Comparison of ENCODE assay signal across 14 cellular contexts in the genomic region with DNA sequence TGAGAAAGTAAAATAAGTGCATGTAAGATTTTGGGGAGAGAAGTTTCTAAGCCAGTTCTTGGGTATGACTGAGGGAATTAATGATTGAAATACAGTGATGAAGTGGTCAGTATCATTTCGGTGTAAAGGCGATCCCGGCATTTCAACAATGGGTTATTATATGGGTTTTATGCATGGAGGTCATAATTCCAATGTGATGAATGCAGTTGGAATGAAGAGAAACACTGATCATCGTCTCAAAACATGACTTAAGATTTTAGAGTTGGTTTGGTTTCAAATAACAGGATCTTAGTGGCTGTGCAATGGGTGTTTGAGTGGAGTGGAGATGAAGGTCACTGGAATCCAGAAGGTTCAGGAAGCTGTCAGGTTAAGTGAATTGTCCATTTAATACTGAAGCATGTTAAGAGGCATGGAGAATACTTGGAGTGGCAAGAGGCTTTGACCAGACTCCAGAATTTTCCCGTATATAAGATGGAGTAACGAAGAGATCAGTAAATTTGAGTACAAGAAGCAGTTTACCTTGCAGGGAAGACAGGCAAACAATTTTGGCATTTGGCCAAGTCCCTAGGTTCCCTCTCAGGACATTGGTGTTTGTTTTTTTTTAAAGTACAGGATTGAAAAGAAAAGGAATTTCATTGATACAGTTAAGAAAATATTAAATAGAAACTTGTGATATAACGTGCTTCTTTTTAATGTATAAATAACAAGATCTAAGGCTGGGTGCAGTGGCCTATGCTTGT.
DNase-seq lines count a peak whose midpoint lies in the region; ATAC-seq and TF ChIP-seq lines count a peak whose summit lies in the region.
"Had no signal": no experiment of that assay in that cellular context is flagged by ENCODE, and none has a peak within 500 bp of the region (broad histone marks: within the 10 kb centered on the region; RNA-seq: fewer than 3 reads in every experiment).

No MANE protein-coding gene starts in this region.

- no peaks in the 10 kb centered on the region for H4K20me1 ChIP-seq in osteoblast (ENCODE audit: insufficient read depth, low read length)

- in situ Hi-C loops in ACHN (cut with HindIII; ENCODE audit: low pct_ligation_motif_present, low pct_unique_long_range_greater_than_20kb, low sequenced_read_pairs): no loop called here

- H3K4me3 ChIP-seq in osteoblast (ENCODE audit: insufficient read depth, low read length): peak overlapping the region; percentile 14

- peaks cover 37% of the 10 kb centered on the region for H3K79me2 ChIP-seq in osteoblast (ENCODE audit: insufficient read depth, low read length)

- peaks cover 34% of the 10 kb centered on the region for H3K4me1 ChIP-seq in osteoblast (ENCODE audit: insufficient read depth, low read length)

- no peak overlapping the region for H2AFZ ChIP-seq in osteoblast (ENCODE audit: low read length)

- H3K9me3 ChIP-seq in osteoblast (ENCODE audit: low read depth, low read length): no peaks in the 10 kb centered on the region

- peaks cover 33% of the 10 kb centered on the region for H3K36me3 ChIP-seq in osteoblast (ENCODE audit: insufficient read depth, low read length)

- peak overlapping the region; percentile 49 for H3K4me2 ChIP-seq in osteoblast (ENCODE audit: insufficient read depth, low read length)

- DNase-seq in HS-5 (ENCODE audit: low read depth) (peak; percentile 79), fibroblast of gingiva (ENCODE audit: low read depth) (peak; percentile 38), osteoblast (ENCODE audit: insufficient read length, low spot score, missing footprints) (peak; percentile 39), activated gamma-delta T cell (lab: John Stamatoyannopoulos, UW) (no peak), anterior cingulate cortex (lab: John Stamatoyannopoulos, UW) (no peak), ACHN (no peak)
- DNase-seq: activated CD8-positive, alpha-beta memory T cell treated with anti-CD3 and anti-CD28 coated beads, Interleukin-2, amount 50 U/mL, for 4 hours; activated naive CD4-positive, alpha-beta T cell treated with anti-CD3 and anti-CD28 coated beads, Interleukin-2, amount 10 ng/mL, durations not matched to agents 7 days and 5 days; CD4-positive, alpha-beta T cell; central memory CD4-positive, alpha-beta T cell; hippocampal formation had no signal

- TF ChIP-seq CTCF in osteoblast (IDR thresholded peaks at IDR 0.05; ENCODE audit: extremely low read depth, low read depth, low read length): no peak

- peak; percentile 72 for ATAC-seq in SK-N-SH treated with all-trans-retinoic acid at 6 μM for 48 hours
- ATAC-seq in activated CD4-positive, CD25-positive, alpha-beta regulatory T cell treated with anti-CD3 and anti-CD28 coated beads, Interleukin-2, amount 50 U/mL, for 24 hours: no peak
- ATAC-seq: left lobe of liver had no signal

- H3K27me3 ChIP-seq in osteoblast (ENCODE audit: insufficient read depth, low read length): no peaks in the 10 kb centered on the region

- H3K27ac ChIP-seq in osteoblast (ENCODE audit: low read depth, low read length): peak overlapping the region; percentile 60

TF ChIP-seq in SK-N-SH treated with all-trans-retinoic acid at 6 μM for 48 hours, 23 proteins besides CTCF, POLR2A, EP300 and RAD21 (continues in another document):
- TF ChIP-seq TCF4 (CRISPR knock-in tag; IDR thresholded peaks at IDR 0.05; ENCODE audit: borderline replicate concordance) (no peak), RARB (CRISPR knock-in tag; IDR thresholded peaks at IDR 0.05) (no peak), CSDC2 (CRISPR knock-in tag; IDR thresholded peaks at IDR 0.05) (no peak), PPARA (CRISPR knock-in tag; IDR thresholded peaks at IDR 0.05; ENCODE audit: borderline replicate concordance) (no peak), ZNF8 (CRISPR knock-in tag; IDR thresholded peaks at IDR 0.05) (no peak), ISL1 (CRISPR knock-in tag; IDR thresholded peaks at IDR 0.05) (no peak), ZFP30 (CRISPR knock-in tag; IDR thresholded peaks at IDR 0.05) (no peak), SNAI2 (CRISPR knock-in tag; IDR thresholded peaks at IDR 0.05) (no peak), ZNF70 (CRISPR knock-in tag; IDR thresholded peaks at IDR 0.05) (no peak), OSR1 (CRISPR knock-in tag; IDR thresholded peaks at IDR 0.05) (no peak), ESRRG (CRISPR knock-in tag; IDR thresholded peaks at IDR 0.05) (no peak), GLIS3 (CRISPR knock-in tag; IDR thresholded peaks at IDR 0.05) (no peak)
- TF ChIP-seq, protein P1, sequence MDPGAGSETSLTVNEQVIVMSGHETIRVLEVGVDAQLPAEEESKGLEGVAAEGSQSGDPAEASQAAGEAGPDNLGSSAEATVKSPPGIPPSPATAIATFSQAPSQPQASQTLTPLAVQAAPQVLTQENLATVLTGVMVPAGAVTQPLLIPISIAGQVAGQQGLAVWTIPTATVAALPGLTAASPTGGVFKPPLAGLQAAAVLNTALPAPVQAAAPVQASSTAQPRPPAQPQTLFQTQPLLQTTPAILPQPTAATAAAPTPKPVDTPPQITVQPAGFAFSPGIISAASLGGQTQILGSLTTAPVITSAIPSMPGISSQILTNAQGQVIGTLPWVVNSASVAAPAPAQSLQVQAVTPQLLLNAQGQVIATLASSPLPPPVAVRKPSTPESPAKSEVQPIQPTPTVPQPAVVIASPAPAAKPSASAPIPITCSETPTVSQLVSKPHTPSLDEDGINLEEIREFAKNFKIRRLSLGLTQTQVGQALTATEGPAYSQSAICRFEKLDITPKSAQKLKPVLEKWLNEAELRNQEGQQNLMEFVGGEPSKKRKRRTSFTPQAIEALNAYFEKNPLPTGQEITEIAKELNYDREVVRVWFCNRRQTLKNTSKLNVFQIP (CRISPR knock-in tag; IDR thresholded peaks at IDR 0.05; ENCODE audit: borderline replicate concordance, low read depth): no peak
- TF ChIP-seq, protein P2, sequence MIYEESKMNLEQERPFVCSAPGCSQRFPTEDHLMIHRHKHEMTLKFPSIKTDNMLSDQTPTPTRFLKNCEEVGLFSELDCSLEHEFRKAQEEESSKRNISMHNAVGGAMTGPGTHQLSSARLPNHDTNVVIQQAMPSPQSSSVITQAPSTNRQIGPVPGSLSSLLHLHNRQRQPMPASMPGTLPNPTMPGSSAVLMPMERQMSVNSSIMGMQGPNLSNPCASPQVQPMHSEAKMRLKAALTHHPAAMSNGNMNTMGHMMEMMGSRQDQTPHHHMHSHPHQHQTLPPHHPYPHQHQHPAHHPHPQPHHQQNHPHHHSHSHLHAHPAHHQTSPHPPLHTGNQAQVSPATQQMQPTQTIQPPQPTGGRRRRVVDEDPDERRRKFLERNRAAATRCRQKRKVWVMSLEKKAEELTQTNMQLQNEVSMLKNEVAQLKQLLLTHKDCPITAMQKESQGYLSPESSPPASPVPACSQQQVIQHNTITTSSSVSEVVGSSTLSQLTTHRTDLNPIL (CRISPR knock-in tag; IDR thresholded peaks at IDR 0.05; ENCODE audit: low read depth): no peak
- TF ChIP-seq, protein P3, sequence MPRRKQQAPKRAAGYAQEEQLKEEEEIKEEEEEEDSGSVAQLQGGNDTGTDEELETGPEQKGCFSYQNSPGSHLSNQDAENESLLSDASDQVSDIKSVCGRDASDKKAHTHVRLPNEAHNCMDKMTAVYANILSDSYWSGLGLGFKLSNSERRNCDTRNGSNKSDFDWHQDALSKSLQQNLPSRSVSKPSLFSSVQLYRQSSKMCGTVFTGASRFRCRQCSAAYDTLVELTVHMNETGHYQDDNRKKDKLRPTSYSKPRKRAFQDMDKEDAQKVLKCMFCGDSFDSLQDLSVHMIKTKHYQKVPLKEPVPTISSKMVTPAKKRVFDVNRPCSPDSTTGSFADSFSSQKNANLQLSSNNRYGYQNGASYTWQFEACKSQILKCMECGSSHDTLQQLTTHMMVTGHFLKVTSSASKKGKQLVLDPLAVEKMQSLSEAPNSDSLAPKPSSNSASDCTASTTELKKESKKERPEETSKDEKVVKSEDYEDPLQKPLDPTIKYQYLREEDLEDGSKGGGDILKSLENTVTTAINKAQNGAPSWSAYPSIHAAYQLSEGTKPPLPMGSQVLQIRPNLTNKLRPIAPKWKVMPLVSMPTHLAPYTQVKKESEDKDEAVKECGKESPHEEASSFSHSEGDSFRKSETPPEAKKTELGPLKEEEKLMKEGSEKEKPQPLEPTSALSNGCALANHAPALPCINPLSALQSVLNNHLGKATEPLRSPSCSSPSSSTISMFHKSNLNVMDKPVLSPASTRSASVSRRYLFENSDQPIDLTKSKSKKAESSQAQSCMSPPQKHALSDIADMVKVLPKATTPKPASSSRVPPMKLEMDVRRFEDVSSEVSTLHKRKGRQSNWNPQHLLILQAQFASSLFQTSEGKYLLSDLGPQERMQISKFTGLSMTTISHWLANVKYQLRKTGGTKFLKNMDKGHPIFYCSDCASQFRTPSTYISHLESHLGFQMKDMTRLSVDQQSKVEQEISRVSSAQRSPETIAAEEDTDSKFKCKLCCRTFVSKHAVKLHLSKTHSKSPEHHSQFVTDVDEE (CRISPR knock-in tag; IDR thresholded peaks at IDR 0.05): no peak
- TF ChIP-seq, protein P4, sequence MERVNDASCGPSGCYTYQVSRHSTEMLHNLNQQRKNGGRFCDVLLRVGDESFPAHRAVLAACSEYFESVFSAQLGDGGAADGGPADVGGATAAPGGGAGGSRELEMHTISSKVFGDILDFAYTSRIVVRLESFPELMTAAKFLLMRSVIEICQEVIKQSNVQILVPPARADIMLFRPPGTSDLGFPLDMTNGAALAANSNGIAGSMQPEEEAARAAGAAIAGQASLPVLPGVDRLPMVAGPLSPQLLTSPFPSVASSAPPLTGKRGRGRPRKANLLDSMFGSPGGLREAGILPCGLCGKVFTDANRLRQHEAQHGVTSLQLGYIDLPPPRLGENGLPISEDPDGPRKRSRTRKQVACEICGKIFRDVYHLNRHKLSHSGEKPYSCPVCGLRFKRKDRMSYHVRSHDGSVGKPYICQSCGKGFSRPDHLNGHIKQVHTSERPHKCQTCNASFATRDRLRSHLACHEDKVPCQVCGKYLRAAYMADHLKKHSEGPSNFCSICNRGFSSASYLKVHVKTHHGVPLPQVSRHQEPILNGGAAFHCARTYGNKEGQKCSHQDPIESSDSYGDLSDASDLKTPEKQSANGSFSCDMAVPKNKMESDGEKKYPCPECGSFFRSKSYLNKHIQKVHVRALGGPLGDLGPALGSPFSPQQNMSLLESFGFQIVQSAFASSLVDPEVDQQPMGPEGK (CRISPR knock-in tag; IDR thresholded peaks at IDR 0.05; ENCODE audit: borderline replicate concordance): no peak

Comparison
In these comparisons a context has a peak if more than half of its experiments do, and no peak if none do; other contexts are left out.
1. DNase-seq: peak in HS-5 (single experiment), fibroblast of gingiva (single experiment) and osteoblast (single experiment); none in activated gamma-delta T cell (single experiment), anterior cingulate cortex (0 of 58) and ACHN (single experiment).